ENCODE assay signal across 1 cellular context in genomic region chr7:157663061-157663863, GRCh38.
TF ChIP-seq lines count a peak whose summit lies in the region.

No MANE protein-coding gene starts in this region.

TF ChIP-seq in SK-N-SH, 30 proteins besides CTCF, POLR2A, EP300 and RAD21 (continued from another document):
- no peak for TF ChIP-seq IRF3 (IDR thresholded peaks at IDR 0.05; ENCODE audit: low read depth, low read length)
- no peak for TF ChIP-seq JUND (IDR thresholded peaks at IDR 0.05)
- no peak for TF ChIP-seq FOSL2 (IDR thresholded peaks at IDR 0.05; ENCODE audit: borderline replicate concordance, low read depth)
